ENCODE assay signal across 8 cellular contexts in the genomic region with DNA sequence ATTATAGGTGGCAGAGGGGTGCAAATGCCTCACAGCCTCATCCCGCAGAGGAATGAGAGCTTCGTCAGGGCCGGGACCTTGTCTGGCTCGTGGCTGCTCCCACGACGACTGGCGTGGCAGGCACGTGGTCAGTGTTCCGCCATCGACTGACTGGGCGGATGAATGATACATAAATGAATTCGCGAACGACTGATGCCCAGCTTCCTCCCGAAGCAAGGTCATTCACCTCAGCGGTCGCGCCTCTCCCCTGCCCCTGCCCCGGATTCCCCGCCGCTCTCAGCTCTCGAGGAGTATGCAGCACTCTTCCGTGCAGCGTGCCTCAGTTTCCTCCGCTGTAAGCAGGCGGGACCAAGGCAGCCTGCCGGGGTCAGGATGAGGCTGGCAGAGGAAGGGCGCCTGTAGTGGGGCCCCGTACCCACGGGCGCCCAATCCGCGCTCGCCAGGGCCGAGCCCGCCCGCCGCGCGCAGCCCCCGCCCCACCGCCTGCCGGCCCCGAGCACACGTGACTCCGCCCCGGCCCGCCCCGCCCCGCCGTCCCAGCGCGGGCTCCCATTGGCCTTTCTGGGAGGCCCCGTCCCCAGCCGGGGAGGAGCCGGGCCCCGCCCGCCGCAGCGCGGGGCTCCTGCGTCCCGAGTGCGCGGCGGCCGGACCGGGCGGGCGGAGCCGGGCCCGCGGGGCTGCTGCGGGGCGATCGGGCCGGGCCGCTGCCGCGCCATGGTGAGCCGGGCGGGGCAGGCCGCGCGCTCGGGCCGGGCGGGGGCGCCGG. TPM values are rescaled to one million over a fixed set of nuclear protein-coding genes. Genes with fewer than 3 reads are reported as not detected.
DNase-seq lines count a peak whose midpoint lies in the region; ATAC-seq and TF ChIP-seq lines count a peak whose summit lies in the region.

SNN (plus strand) TSS at position 632 of the 766 bp plus-strand sequence. CDS start 7,605 bp downstream, outside the sequence.

- CTCF ChIA-PET in CD8-positive, alpha-beta memory T cell (lab: Charles Lee) = interaction anchor here (1.0 to 2.0 kb wide), 2 partner anchors 9 to 46 kb away, joined by 3 to 5 read pairs; no protein-coding TSS in a partner anchor

- ATAC-seq in GM19468 (IDR thresholded peaks at IDR 0.05; ENCODE audit: extremely low read depth, unreplicated experiment) = peak; percentile 56
- ATAC-seq in activated T-helper 17 cell treated with anti-CD3 and anti-CD28 coated beads, Interleukin-2, amount 50 U/mL, for 72 hours (replicated peaks) = peak; percentile 92
- ATAC-seq in natural killer cell = peak; percentile 95 to 98 (median 95)
- peak; percentile 62 to 71 for ATAC-seq in stimulated activated naive B cell treated with anti-CD40 and anti-IgM and Interleukin-4, amounts not matched to agents 10 μg/mL and 1 μg/mL and 100 μg/mL, for 72 hours (replicated peaks)

- peaks cover 77% of the 10 kb centered on the region for H3K4me1 ChIP-seq in CD8-positive, alpha-beta memory T cell (ENCODE audit: insufficient read depth, low read length)
- peaks cover 22% of the 10 kb centered on the region for H3K4me1 ChIP-seq in HUES64 (ENCODE audit: insufficient read depth, low read length)

- H3K27ac Mint-ChIP-seq in CD8-positive, alpha-beta memory T cell = peak within 1 kb of the TSS in 6 of 8 donors; percentile 77 to 91 (median 87)
- H3K27ac Mint-ChIP-seq in activated T-helper 17 cell treated with anti-CD3 and anti-CD28 coated beads, Interleukin-2, amount 50 U/mL, for 72 hours = peak within 1 kb of the TSS; percentile 46
- no peak within 1 kb of the TSS for H3K27ac Mint-ChIP-seq in natural killer cell
- H3K27ac Mint-ChIP-seq in stimulated activated naive B cell treated with anti-CD40 and anti-IgM and Interleukin-4, amounts not matched to agents 10 μg/mL and 1 μg/mL and 100 μg/mL, for 72 hours = peak within 1 kb of the TSS; percentile 91

- 11% methylated on average over 90 of the region's 90 CpGs for WGBS in HUES64

- no peak within 1 kb of the TSS for H3K27ac ChIP-seq in CD8-positive, alpha-beta memory T cell (ENCODE audit: low read depth, low read length)
- peak within 1 kb of the TSS; percentile 67 for H3K27ac ChIP-seq in HUES64 (ENCODE audit: low read depth, low read length)

- intact Hi-C loops in natural killer cell (cut with micrococcal nuclease) = no loop called here

- H3K9me3 ChIP-seq in CD8-positive, alpha-beta memory T cell (ENCODE audit: low read length) = no peaks in the 10 kb centered on the region
- no peaks in the 10 kb centered on the region for H3K9me3 ChIP-seq in HUES64 (ENCODE audit: insufficient read depth, low read depth, low read length)

- H3K4me3 Mint-ChIP-seq in CD8-positive, alpha-beta memory T cell = peak within 1 kb of the TSS; percentile 83 to 90 (median 86)
- peak within 1 kb of the TSS; percentile 79 for H3K4me3 Mint-ChIP-seq in activated T-helper 17 cell treated with anti-CD3 and anti-CD28 coated beads, Interleukin-2, amount 50 U/mL, for 72 hours
- H3K4me3 Mint-ChIP-seq in natural killer cell = peak within 1 kb of the TSS; percentile 87
- peak within 1 kb of the TSS; percentile 78 to 83 for H3K4me3 Mint-ChIP-seq in stimulated activated naive B cell treated with anti-CD40 and anti-IgM and Interleukin-4, amounts not matched to agents 10 μg/mL and 1 μg/mL and 100 μg/mL, for 72 hours

- H3K36me3 ChIP-seq in CD8-positive, alpha-beta memory T cell (ENCODE audit: insufficient read depth, low read length) = no peaks in the 10 kb centered on the region
- H3K36me3 ChIP-seq in HUES64 (ENCODE audit: insufficient read depth, low read length) = no peaks in the 10 kb centered on the region

- peak within 1 kb of the TSS; percentile 54 for H3K4me3 ChIP-seq in CD8-positive, alpha-beta memory T cell (ENCODE audit: low read length)
- H3K4me3 ChIP-seq in HUES64 (ENCODE audit: low read length) = peak within 1 kb of the TSS; percentile 73

- no peaks in the 10 kb centered on the region for H3K27me3 ChIP-seq in CD8-positive, alpha-beta memory T cell (ENCODE audit: insufficient read depth, low read length, poor library complexity, severe bottlenecking)
- no peaks in the 10 kb centered on the region for H3K27me3 ChIP-seq in HUES64 (ENCODE audit: insufficient read depth, low read length)

- POLR2A ChIA-PET in CD8-positive, alpha-beta memory T cell (lab: Charles Lee) = interaction anchor here (0.6 to 1.5 kb wide), 3 partner anchors 49 to 175 kb away, joined by 3 to 6 read pairs (median 5); partner anchors contain the start of gene TXNDC11

- peaks cover 0 to 2% (median 0%) of the 10 kb centered on the region in 3 donors for H3K36me3 Mint-ChIP-seq in CD8-positive, alpha-beta memory T cell
- H3K36me3 Mint-ChIP-seq in activated T-helper 17 cell treated with anti-CD3 and anti-CD28 coated beads, Interleukin-2, amount 50 U/mL, for 72 hours (ENCODE audit: low read depth) = no peaks in the 10 kb centered on the region
- no peaks in the 10 kb centered on the region for H3K36me3 Mint-ChIP-seq in natural killer cell
- peaks cover 2 to 8% of the 10 kb centered on the region in 2 donors for H3K36me3 Mint-ChIP-seq in stimulated activated naive B cell treated with anti-CD40 and anti-IgM and Interleukin-4, amounts not matched to agents 10 μg/mL and 1 μg/mL and 100 μg/mL, for 72 hours

- peaks cover 56 to 74% (median 70%) of the 10 kb centered on the region in 3 donors for H3K4me1 Mint-ChIP-seq in CD8-positive, alpha-beta memory T cell
- H3K4me1 Mint-ChIP-seq in activated T-helper 17 cell treated with anti-CD3 and anti-CD28 coated beads, Interleukin-2, amount 50 U/mL, for 72 hours = peaks cover 18% of the 10 kb centered on the region
- H3K4me1 Mint-ChIP-seq in natural killer cell = peaks cover 14 to 38% of the 10 kb centered on the region in 2 donors
- peaks cover 60 to 72% of the 10 kb centered on the region in 2 donors for H3K4me1 Mint-ChIP-seq in stimulated activated naive B cell treated with anti-CD40 and anti-IgM and Interleukin-4, amounts not matched to agents 10 μg/mL and 1 μg/mL and 100 μg/mL, for 72 hours

- peak; percentile 81 to 89 (median 83) for DNase-seq in CD8-positive, alpha-beta memory T cell
- DNase-seq in RPMI8226 (peak; percentile 96), fibroblast of peridontal ligament (ENCODE audit: extremely low read depth) (peak; percentile 64), natural killer cell (peak; percentile 78)
- peak; percentile 79 for DNase-seq in stimulated activated naive B cell treated with anti-CD40 and anti-IgM and Interleukin-4, amounts not matched to agents 10 μg/mL and 1 μg/mL and 100 μg/mL, for 72 hours

- peak within 1 kb of the TSS; percentile 81 for H3K9ac ChIP-seq in HUES64 (ENCODE audit: low read depth, low read length)

- peaks cover 0 to 2% (median 0%) of the 10 kb centered on the region in 5 donors for H3K9me3 Mint-ChIP-seq in CD8-positive, alpha-beta memory T cell
- no peaks in the 10 kb centered on the region for H3K9me3 Mint-ChIP-seq in activated T-helper 17 cell treated with anti-CD3 and anti-CD28 coated beads, Interleukin-2, amount 50 U/mL, for 72 hours
- H3K9me3 Mint-ChIP-seq in natural killer cell = no peaks in the 10 kb centered on the region
- no peaks in the 10 kb centered on the region for H3K9me3 Mint-ChIP-seq in stimulated activated naive B cell treated with anti-CD40 and anti-IgM and Interleukin-4, amounts not matched to agents 10 μg/mL and 1 μg/mL and 100 μg/mL, for 72 hours

- no peaks in the 10 kb centered on the region for H3K27me3 Mint-ChIP-seq in CD8-positive, alpha-beta memory T cell
- H3K27me3 Mint-ChIP-seq in activated T-helper 17 cell treated with anti-CD3 and anti-CD28 coated beads, Interleukin-2, amount 50 U/mL, for 72 hours = no peaks in the 10 kb centered on the region
- H3K27me3 Mint-ChIP-seq in natural killer cell (ENCODE audit: low read depth in 2 of 2) = peaks cover 0 to 2% of the 10 kb centered on the region in 2 donors
- no peaks in the 10 kb centered on the region for H3K27me3 Mint-ChIP-seq in stimulated activated naive B cell treated with anti-CD40 and anti-IgM and Interleukin-4, amounts not matched to agents 10 μg/mL and 1 μg/mL and 100 μg/mL, for 72 hours

- TF ChIP-seq CTCF in natural killer cell (IDR thresholded peaks at IDR 0.05) = no peak

RNA-seq across cellular contexts. Expression of gene SNN, which starts in this region (rescaled TPM):
- 1 to 10 TPM; 5.8 to 6.0 TPM for total RNA-seq in CD8-positive, alpha-beta memory T cell
- polyA plus RNA-seq in CD8-positive, alpha-beta memory T cell = 10.6 TPM
- polyA plus RNA-seq in HUES64 (2013, experiment 1 of 2) = 48.0 TPM
- 58.7 TPM for polyA plus RNA-seq in HUES64 (2013, experiment 2 of 2)
- 1 to 10 TPM; 3.3 to 4.9 TPM for total RNA-seq in activated T-helper 17 cell treated with anti-CD3 and anti-CD28 coated beads, Interleukin-2, amount 50 U/mL, for 72 hours
- total RNA-seq in natural killer cell = 10 to 100 TPM in 2 of 3 donors, 1 to 10 TPM in 1; 5.3 to 20.0 (median 12.5) TPM

Comparison
In these comparisons a context has a peak if more than half of its experiments do, and no peak if none do; other contexts are left out.
1. H3K27ac Mint-ChIP-seq: peak in CD8-positive, alpha-beta memory T cell (6 of 8), activated T-helper 17 cell treated with anti-CD3 and anti-CD28 coated beads, Interleukin-2, amount 50 U/mL, for 72 hours (single experiment) and stimulated activated naive B cell treated with anti-CD40 and anti-IgM and Interleukin-4, amounts not matched to agents 10 μg/mL and 1 μg/mL and 100 μg/mL, for 72 hours (single experiment); none in natural killer cell (0 of 2).
2. Peak in every context shown above with its lines, with median percentiles within 50 percentile points of each other: DNase-seq, H3K4me3 Mint-ChIP-seq and ATAC-seq.